ENCODE assay signal across 24 cellular contexts in genomic region chr13:23934481-23934880, GRCh38. TPM values are rescaled to one million over a fixed set of nuclear protein-coding genes. Genes with fewer than 3 reads are reported as not detected.
DNase-seq lines count a peak whose midpoint lies in the region; ATAC-seq, FAIRE-seq and TF ChIP-seq lines count a peak whose summit lies in the region.
"Had no signal": no experiment of that assay in that cellular context is flagged by ENCODE, and none has a peak within 500 bp of the region (broad histone marks: within the 10 kb centered on the region; RNA-seq: fewer than 3 reads in every experiment).

No MANE protein-coding gene starts in this region.

- TF ChIP-seq CTCF in A673 (conservative IDR thresholded peaks at IDR 0.05; ENCODE audit: low read depth, low read length) (no peak), astrocyte (IDR thresholded peaks at IDR 0.05; ENCODE audit: insufficient read depth, low read depth, low read length) (no peak), adrenal gland (IDR thresholded peaks at IDR 0.05) (no peak)

- DNase-seq in A673 (ENCODE audit: low spot score): peak; percentile 62
- DNase-seq in astrocyte (ENCODE audit: low read depth): peak; percentile 38
- peak; percentile 86 for DNase-seq in fibroblast of gingiva (ENCODE audit: low read depth)
- peak; percentile 22 for DNase-seq in iris pigment epithelial cell (ENCODE audit: low read depth)
- DNase-seq in A172 (ENCODE audit: low spot score): no peak
- DNase-seq in adrenal gland: no peak
- DNase-seq: BE2C; CD4-positive, CD25-positive, alpha-beta regulatory T cell; COR-L47; DMS 273 treated with DMSO at 0.1 percent for 48 hours; GDM1; GM23248; MV-4-11; NCI-H187; NCI-H2107; NCI-H510A treated with DMSO at 0.1 percent for 48 hours; NCI-H774; SHP77 had no signal

- FAIRE-seq in astrocyte (lab: Jason Lieb, UNC): no peak
- FAIRE-seq: K562 had no signal

- 72 to 80% (median 73%) methylated on average over 2 of the region's 2 CpGs for WGBS in adrenal gland, 4 donors

- H3K4me2 ChIP-seq in astrocyte (ENCODE audit: low read length): no peak overlapping the region

- no peak overlapping the region for H3K4me3 Mint-ChIP-seq in astrocyte (ENCODE audit: unreplicated experiment)
- H3K4me3 Mint-ChIP-seq: CD4-positive, CD25-positive, alpha-beta regulatory T cell had no signal

- H3K9ac ChIP-seq in astrocyte (ENCODE audit: low read length): no peak overlapping the region
- H3K9ac ChIP-seq: GM23248 had no signal

- POLR2A ChIA-PET in A673 (lab: Charles Lee; ENCODE audit: low non-redundant PET): no interaction called here

- peaks cover 8% of the 10 kb centered on the region for H3K4me1 Mint-ChIP-seq in astrocyte (ENCODE audit: low read depth, unreplicated experiment)
- H3K4me1 Mint-ChIP-seq: CD4-positive, CD25-positive, alpha-beta regulatory T cell had no signal

- ATAC-seq in GM21786 (IDR thresholded peaks at IDR 0.05; ENCODE audit: unreplicated experiment) (no peak), HG03432 (IDR thresholded peaks at IDR 0.05; ENCODE audit: unreplicated experiment) (no peak)
- ATAC-seq: K562 had no signal

- H3K9me3 ChIP-seq in A673 (ENCODE audit: low read depth, low read length, poor library complexity, severe bottlenecking) (no peaks in the 10 kb centered on the region), astrocyte (ENCODE audit: insufficient read depth, low read depth, low read length) (no peaks in the 10 kb centered on the region), adrenal gland (replicated peaks in 1 of 3) (no peaks in the 10 kb centered on the region)
- H3K9me3 ChIP-seq: BE2C, HAP-1 had no signal

- peaks cover 9% of the 10 kb centered on the region for H3K9me3 Mint-ChIP-seq in astrocyte (ENCODE audit: unreplicated experiment)

- H3K27me3 ChIP-seq in A673 (replicated peaks; ENCODE audit: insufficient read depth, low read depth, low read length, poor library complexity): no peaks in the 10 kb centered on the region
- H3K27me3 ChIP-seq in astrocyte (ENCODE audit: insufficient read depth, low read length): peaks cover 5% of the 10 kb centered on the region
- peaks cover 4% of the 10 kb centered on the region for H3K27me3 ChIP-seq in adrenal gland
- H3K27me3 ChIP-seq: BE2C had no signal

- peaks cover 1% of the 10 kb centered on the region for H3K27me3 Mint-ChIP-seq in astrocyte (ENCODE audit: low read depth, unreplicated experiment)

- H3K36me3 ChIP-seq in A673 (ENCODE audit: insufficient read depth, low read length, poor library complexity, severe bottlenecking): no peaks in the 10 kb centered on the region
- H3K36me3 ChIP-seq in astrocyte (ENCODE audit: insufficient read depth, low read length): no peaks in the 10 kb centered on the region
- no peaks in the 10 kb centered on the region for H3K36me3 ChIP-seq in adrenal gland (replicated peaks in 1 of 2)
- H3K36me3 ChIP-seq: BE2C, HAP-1 had no signal

- H3K27ac ChIP-seq in A673 (ENCODE audit: low read depth, low read length, poor library complexity, severe bottlenecking) (no peak overlapping the region), astrocyte (ENCODE audit: low read depth, low read length) (no peak overlapping the region), adrenal gland (no peak overlapping the region)
- H3K27ac ChIP-seq: 22Rv1, GM23248 had no signal

- peaks cover 24% of the 10 kb centered on the region for H3K4me1 ChIP-seq in A673 (ENCODE audit: insufficient read depth, low read length, poor library complexity, severe bottlenecking)
- no peaks in the 10 kb centered on the region for H3K4me1 ChIP-seq in astrocyte (ENCODE audit: insufficient read depth, low read length)
- H3K4me1 ChIP-seq in adrenal gland (replicated peaks in 1 of 2): no peaks in the 10 kb centered on the region
- H3K4me1 ChIP-seq: BE2C, HAP-1 had no signal

- H3K4me3 ChIP-seq in A673 (ENCODE audit: low read depth, low read length, poor library complexity, severe bottlenecking): no peak overlapping the region
- no peak overlapping the region for H3K4me3 ChIP-seq in astrocyte (ENCODE audit: insufficient read depth, low read depth, low read length)
- H3K4me3 ChIP-seq in adrenal gland: no peak overlapping the region
- H3K4me3 ChIP-seq: GM23248, HAP-1, K562 had no signal

- no peak overlapping the region for H3K27ac Mint-ChIP-seq in astrocyte (ENCODE audit: unreplicated experiment)
- H3K27ac Mint-ChIP-seq: CD4-positive, CD25-positive, alpha-beta regulatory T cell had no signal

- H3K36me3 Mint-ChIP-seq in astrocyte (ENCODE audit: low read depth, unreplicated experiment): peaks cover 3% of the 10 kb centered on the region
- H3K36me3 Mint-ChIP-seq: CD4-positive, CD25-positive, alpha-beta regulatory T cell had no signal

- no peak overlapping the region for H2AFZ ChIP-seq in astrocyte (ENCODE audit: low read depth, low read length)
- H2AFZ ChIP-seq: GM23248 had no signal

- H4K20me1 ChIP-seq in astrocyte (ENCODE audit: insufficient read depth, low read length): no peaks in the 10 kb centered on the region

- intact Hi-C loops in A673 (cut with micrococcal nuclease; ENCODE audit: unreplicated experiment): no loop called here
- intact Hi-C loops in adrenal gland (cut with DNase I): no loop called here

- TF ChIP-seq POLR2A in adrenal gland (IDR thresholded peaks at IDR 0.05): no peak

- CTCF ChIA-PET in A673 (lab: Charles Lee): no interaction called here

- H3K79me2 ChIP-seq in astrocyte (ENCODE audit: insufficient read depth, low read length): no peaks in the 10 kb centered on the region

- no TSS peak for BruUV-seq in A673 (replicated peaks; lab: Mats Ljungman, UMichigan)

RNA-seq across cellular contexts. Expression of gene C1QTNF9B, which starts 37.2 kb away (rescaled TPM):
- total RNA-seq in A673 (2021) (not detected in 2 replicates), astrocyte (not detected in 2 replicates), adrenal gland (not detected)
- not detected in 2 replicates for total RNA-seq in A172 (2014; rRNA removed; shearing (Covaris generic))
- under 1 TPM in 1 of 3 donors, not detected in 2; 0.24 TPM for polyA plus RNA-seq in adrenal gland
- total RNA-seq: CD4-positive, CD25-positive, alpha-beta regulatory T cell; GM23248; OCI-LY7 had no signal
- polyA plus RNA-seq: CD4-positive, CD25-positive, alpha-beta regulatory T cell; GM23248 had no signal

RNA-seq across cellular contexts. Expression of gene MIPEP, which starts 45.3 kb away (rescaled TPM):
- total RNA-seq in A673 (2021) (22.7 and 25.4 TPM in 2 replicates), astrocyte (13.0 and 18.6 TPM in 2 replicates), adrenal gland (10 to 100 TPM; 13.9 to 28.6 (median 19.5) TPM)
- total RNA-seq in A172 (2014; rRNA removed; shearing (Covaris generic)): 25.7 and 41.6 TPM in 2 replicates
- polyA plus RNA-seq in adrenal gland: 10 to 100 TPM; 17.5 to 23.2 (median 21.7) TPM

Comparison
In these comparisons a context has a peak if more than half of its experiments do, and no peak if none do; other contexts are left out.
1. DNase-seq: peak in A673 (single experiment), astrocyte (single experiment), fibroblast of gingiva (single experiment) and iris pigment epithelial cell (single experiment); none in A172 (single experiment) and adrenal gland (0 of 7).